In genomic region chr14:57060276-57060956, GRCh38 we compare ENCODE assay signal across 9 cellular contexts.
DNase-seq lines count a peak whose midpoint lies in the region; ATAC-seq lines count a peak whose summit lies in the region.
"Had no signal": no experiment of that assay in that cellular context is flagged by ENCODE, and none has a peak within 500 bp of the region (broad histone marks: within the 10 kb centered on the region; RNA-seq: fewer than 3 reads in every experiment).

No MANE protein-coding gene starts in this region.

- POLR2A ChIA-PET in activated naive CD8-positive, alpha-beta T cell treated with anti-CD3 and anti-CD28 coated beads, Interleukin-2, amount 10 ng/mL, durations not matched to agents 7 days and 5 days (lab: Charles Lee), result no interaction called here

- H3K27me3 Mint-ChIP-seq in activated naive CD8-positive, alpha-beta T cell treated with anti-CD3 and anti-CD28 coated beads, Interleukin-2, amount 10 ng/mL, durations not matched to agents 7 days and 5 days, result peaks cover 12% of the 10 kb centered on the region

- no peaks in the 10 kb centered on the region for H3K9me3 Mint-ChIP-seq in activated naive CD8-positive, alpha-beta T cell treated with anti-CD3 and anti-CD28 coated beads, Interleukin-2, amount 10 ng/mL, durations not matched to agents 7 days and 5 days

- H3K4me1 Mint-ChIP-seq in activated naive CD8-positive, alpha-beta T cell treated with anti-CD3 and anti-CD28 coated beads, Interleukin-2, amount 10 ng/mL, durations not matched to agents 7 days and 5 days, result peaks cover 10% of the 10 kb centered on the region
- H3K4me1 Mint-ChIP-seq: naive B cell had no signal

- H3K4me3 Mint-ChIP-seq in activated naive CD8-positive, alpha-beta T cell treated with anti-CD3 and anti-CD28 coated beads, Interleukin-2, amount 10 ng/mL, durations not matched to agents 7 days and 5 days, result no peak overlapping the region
- H3K4me3 Mint-ChIP-seq: naive B cell had no signal

- ATAC-seq in GM19463 (IDR thresholded peaks at IDR 0.05; ENCODE audit: unreplicated experiment), result peak; percentile 94
- ATAC-seq in HG03432 (IDR thresholded peaks at IDR 0.05; ENCODE audit: unreplicated experiment), result peak; percentile 97
- ATAC-seq in activated naive CD8-positive, alpha-beta T cell treated with anti-CD3 and anti-CD28 coated beads, Interleukin-2, amount 10 ng/mL, durations not matched to agents 7 days and 5 days (ENCODE audit: low read depth), result peak; percentile 52

- H3K36me3 Mint-ChIP-seq in activated naive CD8-positive, alpha-beta T cell treated with anti-CD3 and anti-CD28 coated beads, Interleukin-2, amount 10 ng/mL, durations not matched to agents 7 days and 5 days, result no peaks in the 10 kb centered on the region
- H3K36me3 Mint-ChIP-seq: naive B cell had no signal

- no peak overlapping the region for H3K27ac ChIP-seq in substantia nigra (ENCODE audit: low read depth, low read length, poor library complexity, severe bottlenecking)

- DNase-seq in ELR (ENCODE audit: low read depth) (peak; percentile 1), kidney glomerular epithelial cell (lab: John Stamatoyannopoulos, UW) (no peak), RKO (ENCODE audit: low spot score) (no peak), substantia nigra (lab: John Stamatoyannopoulos, UW) (no peak)
- no peak for DNase-seq in activated naive CD8-positive, alpha-beta T cell treated with anti-CD3 and anti-CD28 coated beads, Interleukin-2, amount 10 ng/mL, durations not matched to agents 7 days and 5 days
- peak; percentile 39 for DNase-seq in stimulated activated CD8-positive, alpha-beta memory T cell treated with anti-CD3 and anti-CD28 coated beads, Interleukin-4, amount 100 ng/mL, for 48 hours
- DNase-seq: naive B cell had no signal

- no peak overlapping the region for H3K27ac Mint-ChIP-seq in activated naive CD8-positive, alpha-beta T cell treated with anti-CD3 and anti-CD28 coated beads, Interleukin-2, amount 10 ng/mL, durations not matched to agents 7 days and 5 days

Comparison
In these comparisons a context has a peak if more than half of its experiments do, and no peak if none do; other contexts are left out.
1. DNase-seq: peak in ELR (single experiment) and stimulated activated CD8-positive, alpha-beta memory T cell treated with anti-CD3 and anti-CD28 coated beads, Interleukin-4, amount 100 ng/mL, for 48 hours (single experiment); none in activated naive CD8-positive, alpha-beta T cell treated with anti-CD3 and anti-CD28 coated beads, Interleukin-2, amount 10 ng/mL, durations not matched to agents 7 days and 5 days (single experiment), kidney glomerular epithelial cell (single experiment), RKO (single experiment) and substantia nigra (0 of 49).
2. Peak in every context shown above with its lines, with median percentiles within 50 percentile points of each other: ATAC-seq.